Comparison of ENCODE assay signal across 29 cellular contexts in genomic region chr5:100273846-100274580, GRCh38.
"Had no signal": no experiment of that assay in that cellular context is flagged by ENCODE, and none has a peak within 500 bp of the region (broad histone marks: within the 10 kb centered on the region; RNA-seq: fewer than 3 reads in every experiment).

No MANE protein-coding gene starts in this region.

- H3K36me3 ChIP-seq: cardiac muscle cell, colonic mucosa, gastroesophageal sphincter, neural progenitor cell, suprapubic skin, tibial artery had no signal

- ATAC-seq: activated CD8-positive, alpha-beta T cell treated with anti-CD3 and anti-CD28 coated beads for 36 hours; activated T-cell treated with anti-CD3 and anti-CD28 coated beads, Interleukin-2, amount 50 U/mL, for 4 hours; activated T-helper 17 cell treated with anti-CD3 and anti-CD28 coated beads, Interleukin-2, amount 50 U/mL, for 72 hours; body of pancreas; gastroesophageal sphincter; natural killer cell; psoas muscle; right cardiac atrium had no signal

- H3K27me3 ChIP-seq: body of pancreas, cardiac muscle cell, colonic mucosa, gastroesophageal sphincter, neural progenitor cell, suprapubic skin, tibial artery had no signal

- DNase-seq: activated B cell treated with CpG ODN at 0.5 μM for 24 hours; activated CD4-positive, alpha-beta T cell treated with anti-CD3 and anti-CD28 coated beads, Interleukin-2, amount 50 U/mL, for 1 hour; activated CD8-positive, alpha-beta T cell treated with anti-CD3 and anti-CD28 coated beads for 36 hours; activated gamma-delta T cell treated with Interleukin-2 at 50 U/mL for 16 hours; activated naive CD4-positive, alpha-beta T cell treated with anti-CD3 and anti-CD28 coated beads, Interleukin-2, amount 50 U/mL, for 16 hours; activated T-cell treated with anti-CD3 and anti-CD28 coated beads, Interleukin-2, amount 50 U/mL, for 4 hours; amygdala; body of pancreas; cerebellar nuclear complex; colonic mucosa; dorsolateral prefrontal cortex; effector memory CD4-positive, alpha-beta T cell; erythroblast; hippocampal formation; kidney; natural killer cell; occipital lobe; psoas muscle; right cardiac atrium; stimulated activated CD4-positive, alpha-beta T cell treated with anti-CD3 and anti-CD28 coated beads, Interleukin-15, amount 100 ng/mL, for 24 hours; stimulated activated CD4-positive, alpha-beta T cell treated with anti-CD3 and anti-CD28 coated beads, Interleukin-2, amount 100 ng/mL, for 24 hours; stimulated activated naive CD4-positive, alpha-beta T cell; tibial artery had no signal

- H3K9me3 ChIP-seq: body of pancreas, colonic mucosa, gastroesophageal sphincter, psoas muscle, suprapubic skin, tibial artery had no signal

- H3K4me1 ChIP-seq: body of pancreas, colonic mucosa, neural progenitor cell, parathyroid adenoma, psoas muscle, suprapubic skin had no signal

- H3K79me2 ChIP-seq: parathyroid adenoma had no signal

- H3K27ac ChIP-seq: body of pancreas, cardiac muscle cell, colonic mucosa, dorsolateral prefrontal cortex, gastroesophageal sphincter, neural progenitor cell, parathyroid adenoma, psoas muscle, suprapubic skin, tibial artery had no signal

- H3K4me3 ChIP-seq: body of pancreas, cardiac muscle cell, colonic mucosa, dorsolateral prefrontal cortex, gastroesophageal sphincter, neural progenitor cell, psoas muscle, suprapubic skin, tibial artery had no signal

- H3K9ac ChIP-seq: neural progenitor cell, parathyroid adenoma had no signal

- H2AFZ ChIP-seq: neural progenitor cell, parathyroid adenoma had no signal

- H3K4me2 ChIP-seq: neural progenitor cell had no signal
